8 cellular contexts compared by ENCODE assay signal in genomic region chr11:94504689-94505293, GRCh38. TPM values are rescaled to one million over a fixed set of nuclear protein-coding genes. Genes with fewer than 3 reads are reported as not detected.
A peak's percentile ranks its signal among the peaks of the same experiment; 100 is the strongest.
DNase-seq lines count a peak whose midpoint lies in the region; TF ChIP-seq lines count a peak whose summit lies in the region.

No MANE protein-coding gene starts in this region.

- DNase-seq in AML-193 (lab: John Stamatoyannopoulos, UW) (peak; percentile 58 to 65), GM13976 (ENCODE audit: low spot score) (peak; percentile 50), SW 1271 (lab: John Stamatoyannopoulos, UW) (peak; percentile 58 to 92), fibroblast of pulmonary artery (ENCODE audit: low read depth) (peak; percentile 76), prostate gland (ENCODE audit: low spot score) (no peak), NCI-H187 treated with DMSO at 0.1 percent for 48 hours (lab: John Stamatoyannopoulos, UW) (no peak)
- no peak for DNase-seq in activated CD4-positive, alpha-beta T cell treated with anti-CD3 and anti-CD28 coated beads, Interleukin-2, amount 50 U/mL, for 1 hour

- no peak overlapping the region for H3K4me3 ChIP-seq in Loucy (ENCODE audit: low read length, poor library complexity, severe bottlenecking)
- no peak overlapping the region for H3K4me3 ChIP-seq in fibroblast of pulmonary artery (replicated peaks; ENCODE audit: low read depth, low read length)
- no peak overlapping the region for H3K4me3 ChIP-seq in prostate gland

- H3K9me2 ChIP-seq in Loucy (replicated peaks; ENCODE audit: low read depth, low read length), result no peaks in the 10 kb centered on the region

- in situ Hi-C loops in GM13976 (cut with MboI; ENCODE audit: low sequenced_read_pairs, unreplicated experiment), result loop anchor here (10.0 to 25.0 kb wide), 3 partner anchors 180 to 592 kb away; no protein-coding TSS in a partner anchor

- H3K4me1 ChIP-seq in Loucy (ENCODE audit: insufficient read depth, low read length, poor library complexity, severe bottlenecking), result no peaks in the 10 kb centered on the region
- no peaks in the 10 kb centered on the region for H3K4me1 ChIP-seq in prostate gland (replicated peaks)

- no peak overlapping the region for H2AFZ ChIP-seq in Loucy (ENCODE audit: low read length)

- H3K36me3 ChIP-seq in Loucy (ENCODE audit: insufficient read depth, low read length) (no peaks in the 10 kb centered on the region), prostate gland (no peaks in the 10 kb centered on the region)

- no peak overlapping the region for H3K27ac ChIP-seq in prostate gland

- H4K20me1 ChIP-seq in Loucy (ENCODE audit: insufficient read depth, low read length, poor library complexity, severe bottlenecking), result no peaks in the 10 kb centered on the region

- no peak overlapping the region for H3K9ac ChIP-seq in Loucy (ENCODE audit: low read depth, low read length, poor library complexity, severe bottlenecking)

- no peak for TF ChIP-seq POLR2A in prostate gland (IDR thresholded peaks at IDR 0.05)

- H3K9me3 ChIP-seq in Loucy (ENCODE audit: insufficient read depth, low read depth, low read length), result no peaks in the 10 kb centered on the region
- H3K9me3 ChIP-seq in prostate gland, result no peaks in the 10 kb centered on the region

- H3K79me2 ChIP-seq in Loucy (ENCODE audit: insufficient read depth, low read length), result no peaks in the 10 kb centered on the region

- 2% methylated on average over 3 of the region's 3 CpGs for WGBS in prostate gland

- no peak overlapping the region for H3K4me2 ChIP-seq in Loucy (ENCODE audit: low read depth, low read length, poor library complexity, severe bottlenecking)

- intact Hi-C loops in prostate gland (cut with DNase I), result loop anchor here (10.0 kb wide), 1 partner anchor 610 kb away; no protein-coding TSS in a partner anchor

- TF ChIP-seq CTCF in GM13976 (IDR thresholded peaks at IDR 0.05; ENCODE audit: borderline replicate concordance, control extremely low read depth, extremely low read depth, insufficient read depth, missing control alignments) (peak; percentile 35), Loucy (conservative IDR thresholded peaks at IDR 0.05; ENCODE audit: low read length) (peak; percentile 80), fibroblast of pulmonary artery (IDR thresholded peaks at IDR 0.05; ENCODE audit: low read length, missing control alignments) (peak; percentile 69), prostate gland (IDR thresholded peaks at IDR 0.05) (peak in 3 of 4 experiments; percentile 52 to 68 (median 59))

- H3F3A ChIP-seq in Loucy (ENCODE audit: low read depth), result no peaks in the 10 kb centered on the region

- H3K27me3 ChIP-seq in Loucy (ENCODE audit: insufficient read depth, low read length, poor library complexity, severe bottlenecking) (no peaks in the 10 kb centered on the region), prostate gland (replicated peaks; ENCODE audit: insufficient read depth) (no peaks in the 10 kb centered on the region)

RNA-seq across cellular contexts. Expression of gene C11orf97, which starts 7.5 kb away (rescaled TPM):
- not detected for total RNA-seq in prostate gland

RNA-seq across cellular contexts. Expression of gene ANKRD49, which starts 11.0 kb away (rescaled TPM):
- 10 to 100 TPM; 11.6 to 15.6 TPM for total RNA-seq in prostate gland

RNA-seq across cellular contexts. Expression of gene MRE11, which starts 11.1 kb away (rescaled TPM):
- 10 to 100 TPM; 12.3 to 14.1 TPM for total RNA-seq in prostate gland

RNA-seq across cellular contexts. Expression of gene FUT4, which starts 38.9 kb away (rescaled TPM):
- 1 to 10 TPM; 5.2 to 6.5 TPM for total RNA-seq in prostate gland

Comparison
In these comparisons a context has a peak if more than half of its experiments do, and no peak if none do; other contexts are left out.
1. DNase-seq: peak in AML-193 (2 of 2), GM13976 (single experiment), SW 1271 (2 of 2) and fibroblast of pulmonary artery (single experiment); none in prostate gland (single experiment), NCI-H187 treated with DMSO at 0.1 percent for 48 hours (single experiment) and activated CD4-positive, alpha-beta T cell treated with anti-CD3 and anti-CD28 coated beads, Interleukin-2, amount 50 U/mL, for 1 hour (single experiment).
2. Peak in every context shown above with its lines, with median percentiles within 50 percentile points of each other: CTCF ChIP-seq.